In genomic region chr19:1134431-1134830, GRCh38 we compare ENCODE assay signal across 17 cellular contexts. TPM values are rescaled to one million over a fixed set of nuclear protein-coding genes. Genes with fewer than 3 reads are reported as not detected.
DNase-seq lines count a peak whose midpoint lies in the region; ATAC-seq and TF ChIP-seq lines count a peak whose summit lies in the region.
"Had no signal": no experiment of that assay in that cellular context is flagged by ENCODE, and none has a peak within 500 bp of the region (broad histone marks: within the 10 kb centered on the region; RNA-seq: fewer than 3 reads in every experiment).

No MANE protein-coding gene starts in this region.

- CTCF ChIA-PET in activated CD4-positive, alpha-beta T cell treated with anti-CD3 and anti-CD28 coated beads for 36 hours (lab: Charles Lee): interaction anchor here (0.6 to 1.4 kb wide), 4 partner anchors 21 to 1128 kb away, joined by 4 to 7 read pairs (median 4); no protein-coding TSS in a partner anchor

- POLR2A ChIA-PET in activated CD4-positive, alpha-beta T cell treated with anti-CD3 and anti-CD28 coated beads for 36 hours (lab: Charles Lee): interaction anchor here (1.0 to 1.4 kb wide), 2 partner anchors 21 to 135 kb away, joined by 3 to 6 read pairs; partner anchors contain the start of gene CIRBP

- H3K4me3 ChIP-seq in fibroblast of mammary gland (ENCODE audit: control insufficient read depth, low read depth, low read length): no peak overlapping the region
- H3K4me3 ChIP-seq in skeletal muscle tissue (ENCODE audit: low read length in 3 of 3): no peak overlapping the region
- H3K4me3 ChIP-seq: uterus had no signal

- peaks cover 0 to 3% (median 0%) of the 10 kb centered on the region in 3 donors for H3K36me3 ChIP-seq in skeletal muscle tissue (ENCODE audit: control insufficient read depth in 3 of 3, insufficient read depth in 3 of 3, low read length in 3 of 3)
- H3K36me3 ChIP-seq: uterus had no signal

- peaks cover 26% of the 10 kb centered on the region for H3K36me3 Mint-ChIP-seq in activated CD4-positive, alpha-beta T cell treated with anti-CD3 and anti-CD28 coated beads for 36 hours (ENCODE audit: low read depth)
- H3K36me3 Mint-ChIP-seq in activated T-helper 17 cell treated with anti-CD3 and anti-CD28 coated beads, Interleukin-2, amount 50 U/mL, for 72 hours (ENCODE audit: low read depth): peaks cover 26% of the 10 kb centered on the region

- peak overlapping the region; percentile 92 for H3K27ac ChIP-seq in skeletal muscle tissue (ENCODE audit: low read depth, low read length)

- H3K9me3 ChIP-seq in skeletal muscle tissue (ENCODE audit: control insufficient read depth in 3 of 3, low read length in 3 of 3): no peaks in the 10 kb centered on the region
- H3K9me3 ChIP-seq: uterus had no signal

- intact Hi-C loops in activated CD4-positive, alpha-beta T cell treated with anti-CD3 and anti-CD28 coated beads for 36 hours (cut with DNase I, micrococcal nuclease): loop anchor here (5.0 kb wide), 3 partner anchors 37 to 58 kb away; partner anchors contain the start of genes POLR2E (in 1 of the 2) and SBNO2 (in 1 of the 2)

- no peak for ATAC-seq in activated CD4-positive, alpha-beta T cell treated with anti-CD3 and anti-CD28 coated beads for 36 hours
- ATAC-seq in activated T-helper 17 cell treated with anti-CD3 and anti-CD28 coated beads, Interleukin-2, amount 50 U/mL, for 72 hours (replicated peaks): no peak

- H3K4me3 Mint-ChIP-seq in activated CD4-positive, alpha-beta T cell treated with anti-CD3 and anti-CD28 coated beads for 36 hours: no peak overlapping the region
- H3K4me3 Mint-ChIP-seq in activated T-helper 17 cell treated with anti-CD3 and anti-CD28 coated beads, Interleukin-2, amount 50 U/mL, for 72 hours: peak overlapping the region; percentile 87
- H3K4me3 Mint-ChIP-seq: brain had no signal

- H3K9ac ChIP-seq in skeletal muscle tissue (ENCODE audit: low read depth in 1 of 3, low read length in 3 of 3): no peak overlapping the region

- DNase-seq in activated CD4-positive, alpha-beta T cell treated with anti-CD3 and anti-CD28 coated beads for 36 hours: no peak
- DNase-seq in activated CD4-positive, alpha-beta T cell treated with anti-CD3 and anti-CD28 coated beads for 1 hour: no peak
- DNase-seq in fibroblast of mammary gland (ENCODE audit: low read depth) (peak; percentile 33), SHP77 treated with DMSO at 0.1 percent for 48 hours (lab: John Stamatoyannopoulos, UW) (no peak), germinal center (ENCODE audit: low spot score) (no peak)
- no peak for DNase-seq in stimulated activated CD8-positive, alpha-beta memory T cell treated with anti-CD3 and anti-CD28 coated beads, Interleukin-4, amount 100 ng/mL, for 48 hours
- DNase-seq: activated T-cell treated with anti-CD3 and anti-CD28 coated beads, Interleukin-2, amount 50 U/mL, for 48 hours; GF-D8; glutamatergic neuron; NCI-H1930; NCI-H69; stimulated activated CD4-positive, alpha-beta T cell treated with anti-CD3 and anti-CD28 coated beads, Interleukin-1b, Interleukin-23, amount 100 ng/mL, for 48 hours; SW 1271; uterus had no signal

- no peaks in the 10 kb centered on the region for H3K27me3 ChIP-seq in skeletal muscle tissue (ENCODE audit: control insufficient read depth in 3 of 3, insufficient read depth in 3 of 3, low read length in 3 of 3)
- H3K27me3 ChIP-seq: uterus had no signal

- H3K27me3 Mint-ChIP-seq in activated CD4-positive, alpha-beta T cell treated with anti-CD3 and anti-CD28 coated beads for 36 hours: no peaks in the 10 kb centered on the region
- H3K27me3 Mint-ChIP-seq in activated T-helper 17 cell treated with anti-CD3 and anti-CD28 coated beads, Interleukin-2, amount 50 U/mL, for 72 hours: no peaks in the 10 kb centered on the region

- peaks cover 27 to 60% (median 45%) of the 10 kb centered on the region in 3 donors for H3K4me1 ChIP-seq in skeletal muscle tissue (ENCODE audit: control insufficient read depth in 3 of 3, insufficient read depth in 3 of 3, low read length in 3 of 3)

- peak overlapping the region; percentile 96 for H3K27ac Mint-ChIP-seq in activated CD4-positive, alpha-beta T cell treated with anti-CD3 and anti-CD28 coated beads for 36 hours
- H3K27ac Mint-ChIP-seq in activated T-helper 17 cell treated with anti-CD3 and anti-CD28 coated beads, Interleukin-2, amount 50 U/mL, for 72 hours: no peak overlapping the region
- H3K27ac Mint-ChIP-seq: brain had no signal

- no peaks in the 10 kb centered on the region for H3K9me3 Mint-ChIP-seq in activated CD4-positive, alpha-beta T cell treated with anti-CD3 and anti-CD28 coated beads for 36 hours (ENCODE audit: low read depth)
- no peaks in the 10 kb centered on the region for H3K9me3 Mint-ChIP-seq in activated T-helper 17 cell treated with anti-CD3 and anti-CD28 coated beads, Interleukin-2, amount 50 U/mL, for 72 hours

- TF ChIP-seq CTCF in fibroblast of mammary gland (conservative IDR thresholded peaks at IDR 0.05; ENCODE audit: control insufficient read depth, insufficient read depth, low read depth, low read length): no peak

- peaks cover 31% of the 10 kb centered on the region for H3K4me1 Mint-ChIP-seq in activated CD4-positive, alpha-beta T cell treated with anti-CD3 and anti-CD28 coated beads for 36 hours
- H3K4me1 Mint-ChIP-seq in activated T-helper 17 cell treated with anti-CD3 and anti-CD28 coated beads, Interleukin-2, amount 50 U/mL, for 72 hours: peaks cover 5% of the 10 kb centered on the region

RNA-seq across cellular contexts. Expression of gene GPX4, which starts 30.6 kb away (rescaled TPM):
- 100 to 1,000 TPM; 192 to 218 TPM for total RNA-seq in activated CD4-positive, alpha-beta T cell treated with anti-CD3 and anti-CD28 coated beads for 36 hours
- 100 to 1,000 TPM; 110 to 170 TPM for total RNA-seq in activated T-helper 17 cell treated with anti-CD3 and anti-CD28 coated beads, Interleukin-2, amount 50 U/mL, for 72 hours
- 139 TPM for total RNA-seq in skeletal muscle tissue

RNA-seq across cellular contexts. Expression of gene POLR2E, which starts 39.3 kb away (rescaled TPM):
- total RNA-seq in activated CD4-positive, alpha-beta T cell treated with anti-CD3 and anti-CD28 coated beads for 36 hours: 100 to 1,000 TPM; 171 to 229 TPM
- total RNA-seq in activated T-helper 17 cell treated with anti-CD3 and anti-CD28 coated beads, Interleukin-2, amount 50 U/mL, for 72 hours: 100 to 1,000 TPM; 155 to 248 TPM
- 39.1 TPM for total RNA-seq in skeletal muscle tissue

RNA-seq across cellular contexts. Expression of gene SBNO2, which starts 39.6 kb away (rescaled TPM):
- total RNA-seq in activated CD4-positive, alpha-beta T cell treated with anti-CD3 and anti-CD28 coated beads for 36 hours: 100 to 1,000 TPM; 108 to 113 TPM
- total RNA-seq in activated T-helper 17 cell treated with anti-CD3 and anti-CD28 coated beads, Interleukin-2, amount 50 U/mL, for 72 hours: 100 to 1,000 TPM; 119 to 139 TPM
- 10.4 TPM for total RNA-seq in skeletal muscle tissue
